26 cellular contexts compared by ENCODE assay signal in genomic region chr19:10187315-10187714, GRCh38. TPM values are rescaled to one million over a fixed set of nuclear protein-coding genes. Genes with fewer than 3 reads are reported as not detected.
DNase-seq lines count a peak whose midpoint lies in the region; ATAC-seq and TF ChIP-seq lines count a peak whose summit lies in the region.
"Had no signal": no experiment of that assay in that cellular context is flagged by ENCODE, and none has a peak within 500 bp of the region (broad histone marks: within the 10 kb centered on the region; RNA-seq: fewer than 3 reads in every experiment).

No MANE protein-coding gene starts in this region.

- peaks cover 43% of the 10 kb centered on the region for H3K4me1 Mint-ChIP-seq in stimulated activated naive CD8-positive, alpha-beta T cell treated with anti-CD3 and anti-CD28 coated beads, Interleukin-15, Interleukin-2, amounts not matched to agents 100 ng/mL and 50 ng/mL, for 24 hours (ENCODE audit: low read depth)
- peaks cover 25 to 42% of the 10 kb centered on the region in 2 donors for H3K4me1 Mint-ChIP-seq in effector memory CD8-positive, alpha-beta T cell (ENCODE audit: low read depth in 2 of 2)
- H3K4me1 Mint-ChIP-seq in stimulated activated memory B cell treated with anti-CD40 and anti-IgM and Interleukin-4, amounts not matched to agents 10 μg/mL and 1 μg/mL and 100 μg/mL, for 72 hours = peaks cover 30% of the 10 kb centered on the region

- intact Hi-C loops in aorta (cut with DNase I) = no loop called here

- TF ChIP-seq CTCF in RWPE1 (conservative IDR thresholded peaks at IDR 0.05; ENCODE audit: low read depth) = no peak
- no peak for TF ChIP-seq CTCF in Peyer's patch (IDR thresholded peaks at IDR 0.05)

- TF ChIP-seq POLR2A in Peyer's patch (IDR thresholded peaks at IDR 0.05) = no peak

- DNase-seq in stimulated activated naive CD8-positive, alpha-beta T cell treated with anti-CD3 and anti-CD28 coated beads, Interleukin-15, Interleukin-2, amounts not matched to agents 100 U/mL and 50 U/mL, for 24 hours = no peak
- DNase-seq in RWPE1 (ENCODE audit: low spot score) (no peak), Peyer's patch (no peak), aorta (no peak)
- no peak for DNase-seq in effector memory CD8-positive, alpha-beta T cell
- DNase-seq: activated naive CD4-positive, alpha-beta T cell treated with anti-CD3 and anti-CD28 coated beads, Interleukin-2, amount 50 U/mL, for 16 hours; C1 segment of cervical spinal cord; central memory CD4-positive, alpha-beta T cell; dermis blood vessel endothelial cell; gastrocnemius medialis; H7; kidney glomerular epithelial cell; NCI-H1417 treated with DMSO at 0.1 percent for 48 hours; NCI-H2081 treated with DMSO at 0.1 percent for 48 hours; NCI-H226; NCI-H69; occipital lobe; psoas muscle; stimulated activated CD4-positive, alpha-beta T cell treated with anti-CD3 and anti-CD28 coated beads, Interleukin-15, amount 100 ng/mL, for 24 hours; stimulated activated CD4-positive, alpha-beta T cell treated with anti-CD3 and anti-CD28 coated beads, Interleukin-4, amount 100 ng/mL, for 4 hours had no signal

- no peaks in the 10 kb centered on the region for H3K9me3 ChIP-seq in Peyer's patch
- H3K9me3 ChIP-seq in aorta (ENCODE audit: control insufficient read depth, low read length) = no peaks in the 10 kb centered on the region
- H3K9me3 ChIP-seq: ascending aorta, gastrocnemius medialis, psoas muscle, suprapubic skin had no signal

- H3K4me3 ChIP-seq in Peyer's patch (no peak overlapping the region), aorta (ENCODE audit: low read length in 2 of 2) (no peak overlapping the region)
- H3K4me3 ChIP-seq: ascending aorta, gastrocnemius medialis, psoas muscle, suprapubic skin had no signal

- CTCF ChIA-PET in RWPE1 (lab: Yijun Ruan, JAX) = no interaction called here

- POLR2A ChIA-PET in RWPE1 (lab: Yijun Ruan, JAX; ENCODE audit: low non-redundant PET) = interaction anchor here (0.6 kb wide), 2 partner anchors 10 to 13 kb away, joined by 3 to 6 read pairs; no protein-coding TSS in a partner anchor

- H3K36me3 Mint-ChIP-seq in stimulated activated naive CD8-positive, alpha-beta T cell treated with anti-CD3 and anti-CD28 coated beads, Interleukin-15, Interleukin-2, amounts not matched to agents 100 ng/mL and 50 ng/mL, for 24 hours (ENCODE audit: low read depth) = peaks cover 38% of the 10 kb centered on the region
- H3K36me3 Mint-ChIP-seq in effector memory CD8-positive, alpha-beta T cell (ENCODE audit: insufficient read depth) = peaks cover 42% of the 10 kb centered on the region
- peaks cover 29% of the 10 kb centered on the region for H3K36me3 Mint-ChIP-seq in stimulated activated memory B cell treated with anti-CD40 and anti-IgM and Interleukin-4, amounts not matched to agents 10 μg/mL and 1 μg/mL and 100 μg/mL, for 72 hours

- peak overlapping the region; percentile 4 for H3K27ac Mint-ChIP-seq in stimulated activated naive CD8-positive, alpha-beta T cell treated with anti-CD3 and anti-CD28 coated beads, Interleukin-15, Interleukin-2, amounts not matched to agents 100 ng/mL and 50 ng/mL, for 24 hours
- peak overlapping the region; percentile 68 to 71 for H3K27ac Mint-ChIP-seq in effector memory CD8-positive, alpha-beta T cell
- peak overlapping the region; percentile 73 for H3K27ac Mint-ChIP-seq in stimulated activated memory B cell treated with anti-CD40 and anti-IgM and Interleukin-4, amounts not matched to agents 10 μg/mL and 1 μg/mL and 100 μg/mL, for 72 hours
- H3K27ac Mint-ChIP-seq: mesothelial cell of epicardium had no signal

- no peaks in the 10 kb centered on the region for H3K27me3 Mint-ChIP-seq in stimulated activated naive CD8-positive, alpha-beta T cell treated with anti-CD3 and anti-CD28 coated beads, Interleukin-15, Interleukin-2, amounts not matched to agents 100 ng/mL and 50 ng/mL, for 24 hours
- H3K27me3 Mint-ChIP-seq in effector memory CD8-positive, alpha-beta T cell = no peaks in the 10 kb centered on the region
- no peaks in the 10 kb centered on the region for H3K27me3 Mint-ChIP-seq in stimulated activated memory B cell treated with anti-CD40 and anti-IgM and Interleukin-4, amounts not matched to agents 10 μg/mL and 1 μg/mL and 100 μg/mL, for 72 hours

- peak overlapping the region; percentile 34 for H3K27ac ChIP-seq in RWPE1
- H3K27ac ChIP-seq in Peyer's patch = no peak overlapping the region
- H3K27ac ChIP-seq in aorta (ENCODE audit: low read depth in 1 of 2, low read length in 2 of 2) = no peak overlapping the region
- H3K27ac ChIP-seq: ascending aorta, gastrocnemius medialis, psoas muscle, suprapubic skin had no signal

- H3K4me1 ChIP-seq in Peyer's patch (no peaks in the 10 kb centered on the region), aorta (ENCODE audit: control insufficient read depth in 1 of 2, insufficient read depth in 2 of 2, low read length in 2 of 2) (no peaks in the 10 kb centered on the region)
- H3K4me1 ChIP-seq: psoas muscle had no signal

- no peaks in the 10 kb centered on the region for H3K9me3 Mint-ChIP-seq in stimulated activated naive CD8-positive, alpha-beta T cell treated with anti-CD3 and anti-CD28 coated beads, Interleukin-15, Interleukin-2, amounts not matched to agents 100 ng/mL and 50 ng/mL, for 24 hours
- no peaks in the 10 kb centered on the region for H3K9me3 Mint-ChIP-seq in effector memory CD8-positive, alpha-beta T cell
- H3K9me3 Mint-ChIP-seq in stimulated activated memory B cell treated with anti-CD40 and anti-IgM and Interleukin-4, amounts not matched to agents 10 μg/mL and 1 μg/mL and 100 μg/mL, for 72 hours = no peaks in the 10 kb centered on the region
- H3K9me3 Mint-ChIP-seq: mesothelial cell of epicardium had no signal

- 91 to 92% methylated on average over 11 of the region's 11 CpGs for WGBS in aorta, 2 donors

- H3K27me3 ChIP-seq in Peyer's patch = no peaks in the 10 kb centered on the region
- no peaks in the 10 kb centered on the region for H3K27me3 ChIP-seq in aorta (ENCODE audit: control insufficient read depth in 1 of 2, insufficient read depth in 2 of 2, low read length in 1 of 2)
- H3K27me3 ChIP-seq: ascending aorta, gastrocnemius medialis, suprapubic skin had no signal

- ATAC-seq in stimulated activated naive CD8-positive, alpha-beta T cell treated with anti-CD3 and anti-CD28 coated beads, Interleukin-15, Interleukin-2, amounts not matched to agents 100 U/mL and 50 U/mL, for 24 hours = no peak
- no peak for ATAC-seq in effector memory CD8-positive, alpha-beta T cell (replicated peaks)
- no peak for ATAC-seq in stimulated activated memory B cell treated with anti-CD40 and anti-IgM and Interleukin-4, amounts not matched to agents 10 μg/mL and 1 μg/mL and 100 μg/mL, for 72 hours
- no peak for ATAC-seq in GM21717 (IDR thresholded peaks at IDR 0.05; ENCODE audit: unreplicated experiment)
- no peak for ATAC-seq in aorta (ENCODE audit: low FRiP score)

- H3K4me3 Mint-ChIP-seq in stimulated activated naive CD8-positive, alpha-beta T cell treated with anti-CD3 and anti-CD28 coated beads, Interleukin-15, Interleukin-2, amounts not matched to agents 100 ng/mL and 50 ng/mL, for 24 hours = no peak overlapping the region
- no peak overlapping the region for H3K4me3 Mint-ChIP-seq in effector memory CD8-positive, alpha-beta T cell
- H3K4me3 Mint-ChIP-seq in stimulated activated memory B cell treated with anti-CD40 and anti-IgM and Interleukin-4, amounts not matched to agents 10 μg/mL and 1 μg/mL and 100 μg/mL, for 72 hours = no peak overlapping the region
- H3K4me3 Mint-ChIP-seq: mesothelial cell of epicardium had no signal

- H3K36me3 ChIP-seq in Peyer's patch (peaks cover 0 to 8% (median 0%) of the 10 kb centered on the region in 3 donors), aorta (ENCODE audit: control insufficient read depth in 1 of 2, insufficient read depth in 2 of 2, low read length in 1 of 2) (no peaks in the 10 kb centered on the region)

RNA-seq across cellular contexts. Expression of gene DNMT1, which starts 7.4 kb away (rescaled TPM):
- 100 to 1,000 TPM in 1 of 4 donors, 10 to 100 TPM in 3; 22.1 to 195 (median 41.5) TPM for total RNA-seq in Peyer's patch
- 10 to 100 TPM; 59.6 to 89.0 TPM for total RNA-seq in aorta
- polyA plus RNA-seq in aorta = 10 to 100 TPM in 1 of 2 donors, 1 to 10 TPM in 1; 7.1 to 32.7 TPM

RNA-seq across cellular contexts. Expression of gene S1PR2, which starts 43.8 kb away (rescaled TPM):
- total RNA-seq in Peyer's patch = 1 to 10 TPM; 2.8 to 4.8 (median 3.1) TPM
- total RNA-seq in aorta = 10 to 100 TPM in 1 of 2 donors, 1 to 10 TPM in 1; 9.8 to 14.3 TPM
- 1 to 10 TPM; 3.3 to 4.2 TPM for polyA plus RNA-seq in aorta

Comparison
In these comparisons a context has a peak if more than half of its experiments do, and no peak if none do; other contexts are left out.
1. H3K27ac Mint-ChIP-seq: peak in every context shown above with its lines; median percentile 73 in stimulated activated memory B cell treated with anti-CD40 and anti-IgM and Interleukin-4, amounts not matched to agents 10 μg/mL and 1 μg/mL and 100 μg/mL, for 72 hours; 70 in effector memory CD8-positive, alpha-beta T cell; 4 in stimulated activated naive CD8-positive, alpha-beta T cell treated with anti-CD3 and anti-CD28 coated beads, Interleukin-15, Interleukin-2, amounts not matched to agents 100 ng/mL and 50 ng/mL, for 24 hours.